ENCODE assay signal across 9 cellular contexts in genomic region chr2:53987336-53987921, GRCh38. TPM values are rescaled to one million over a fixed set of nuclear protein-coding genes. Genes with fewer than 3 reads are reported as not detected.
DNase-seq lines count a peak whose midpoint lies in the region; ATAC-seq and TF ChIP-seq lines count a peak whose summit lies in the region.
"Had no signal": no experiment of that assay in that cellular context is flagged by ENCODE, and none has a peak within 500 bp of the region (broad histone marks: within the 10 kb centered on the region; RNA-seq: fewer than 3 reads in every experiment).

No MANE protein-coding gene starts in this region.

- intact Hi-C loops in mucosa of descending colon (cut with DNase I, micrococcal nuclease) (no loop called here), Caco-2 (cut with micrococcal nuclease; ENCODE audit: unreplicated experiment) (no loop called here)

- no peaks in the 10 kb centered on the region for H3K4me1 Mint-ChIP-seq in Caco-2 (ENCODE audit: low read depth, unreplicated experiment)

- H3K79me2 ChIP-seq in KMS-11 (ENCODE audit: insufficient read depth, low read depth) = no peaks in the 10 kb centered on the region

- DNase-seq in adipocyte (ENCODE audit: low read depth) (peak; percentile 72), mucosa of descending colon (peak in 1 of 3 donors; percentile 22), HuH-7 (ENCODE audit: low spot score) (no peak), Caco-2 (no peak)

- no peaks in the 10 kb centered on the region for H3K9me3 ChIP-seq in adipocyte (ENCODE audit: control insufficient read depth, low read length)
- H3K9me3 ChIP-seq in mucosa of descending colon = no peaks in the 10 kb centered on the region
- H3K9me3 ChIP-seq in Caco-2 = no peaks in the 10 kb centered on the region

- peak overlapping the region; percentile 71 for H3K4me2 ChIP-seq in KMS-11

- no peaks in the 10 kb centered on the region for H3K36me3 Mint-ChIP-seq in Caco-2 (ENCODE audit: insufficient read depth, unreplicated experiment)

- H3K4me3 ChIP-seq in KMS-11 (IDR thresholded peaks at IDR 0.05; ENCODE audit: insufficient read depth, low read depth, low read length) (no peak overlapping the region), adipocyte (ENCODE audit: low read length) (no peak overlapping the region), mucosa of descending colon (no peak overlapping the region), Caco-2 (ENCODE audit: low read depth, low read length) (no peak overlapping the region)
- H3K4me3 ChIP-seq: K562 had no signal

- no peaks in the 10 kb centered on the region for H3K27me3 Mint-ChIP-seq in Caco-2 (ENCODE audit: insufficient read depth, unreplicated experiment)

- TF ChIP-seq CTCF in KMS-11 (conservative IDR thresholded peaks at IDR 0.05; ENCODE audit: low read depth, low read length) (no peak), mucosa of descending colon (IDR thresholded peaks at IDR 0.05) (no peak), Caco-2 (IDR thresholded peaks at IDR 0.05; ENCODE audit: insufficient read depth in 1 of 2, low read depth in 1 of 2, low read length in 1 of 2, severe bottlenecking in 1 of 2, unreplicated experiment in 1 of 2) (no peak)

- H2AFZ ChIP-seq in KMS-11 (ENCODE audit: low read depth) = 0 out of 2 replicates have a peak overlapping the region, but pooled peaks have one; percentile 1

- H3K36me3 ChIP-seq in KMS-11 (ENCODE audit: insufficient read depth) = no peaks in the 10 kb centered on the region
- H3K36me3 ChIP-seq in adipocyte (ENCODE audit: control insufficient read depth, insufficient read depth, low read length, severe bottlenecking) = no peaks in the 10 kb centered on the region
- H3K36me3 ChIP-seq in mucosa of descending colon (ENCODE audit: low read depth) = no peaks in the 10 kb centered on the region
- H3K36me3 ChIP-seq in Caco-2 (ENCODE audit: control insufficient read depth, insufficient read depth, low read length) = no peaks in the 10 kb centered on the region

- ATAC-seq in GM19351 (IDR thresholded peaks at IDR 0.05; ENCODE audit: unreplicated experiment) (peak; percentile 87), mucosa of descending colon (peak; percentile 63), GM19328 (IDR thresholded peaks at IDR 0.05; ENCODE audit: unreplicated experiment) (no peak), HG02759 (IDR thresholded peaks at IDR 0.05; ENCODE audit: unreplicated experiment) (no peak)
- ATAC-seq: K562 had no signal

- no peak overlapping the region for H3K27ac Mint-ChIP-seq in Caco-2 (ENCODE audit: unreplicated experiment)

- H3K4me1 ChIP-seq in KMS-11 (ENCODE audit: low read depth, poor library complexity, severe bottlenecking) (peaks cover 53% of the 10 kb centered on the region), adipocyte (ENCODE audit: control insufficient read depth, insufficient read depth, low read length) (peaks cover 16% of the 10 kb centered on the region), mucosa of descending colon (ENCODE audit: low read depth) (peaks cover 4% of the 10 kb centered on the region), Caco-2 (no peaks in the 10 kb centered on the region)

- CTCF ChIA-PET in Caco-2 (lab: Charles Lee) = no interaction called here

- H3K27me3 ChIP-seq in KMS-11 (ENCODE audit: insufficient read depth, low read depth) = no peaks in the 10 kb centered on the region
- H3K27me3 ChIP-seq in adipocyte (replicated peaks; ENCODE audit: control insufficient read depth, insufficient read depth, low read length) = no peaks in the 10 kb centered on the region
- no peaks in the 10 kb centered on the region for H3K27me3 ChIP-seq in Caco-2 (replicated peaks; ENCODE audit: control insufficient read depth, insufficient read depth, low read length)

- peak overlapping the region; percentile 69 for H3K27ac ChIP-seq in KMS-11

- no peaks in the 10 kb centered on the region for H3K9me3 Mint-ChIP-seq in Caco-2 (ENCODE audit: unreplicated experiment)

- no TSS peak for BruUV-seq in Caco-2 (replicated peaks; lab: Mats Ljungman, UMichigan)

- no peak overlapping the region for H3K4me3 Mint-ChIP-seq in Caco-2 (ENCODE audit: unreplicated experiment)

- peak overlapping the region; percentile 12; the same call in 1 of the 2 replicates for H3K9ac ChIP-seq in KMS-11
- no peak overlapping the region for H3K9ac ChIP-seq in adipocyte (ENCODE audit: low read length)

- POLR2A ChIA-PET in Caco-2 (lab: Charles Lee) = no interaction called here

- H4K20me1 ChIP-seq in KMS-11 (ENCODE audit: insufficient read depth) = no peaks in the 10 kb centered on the region

RNA-seq across cellular contexts. Expression of gene PSME4, which starts 16.6 kb away (rescaled TPM):
- total RNA-seq in mucosa of descending colon (10 to 100 TPM; 33.7 to 50.9 (median 50.3) TPM), Caco-2 (2022) (79.0 and 84.9 TPM in 2 replicates)

Comparison
In these comparisons a context has a peak if more than half of its experiments do, and no peak if none do; other contexts are left out.
1. ATAC-seq: peak in GM19351 (single experiment) and mucosa of descending colon (single experiment); none in GM19328 (single experiment) and HG02759 (single experiment).